Comparison of ENCODE assay signal across 9 cellular contexts in genomic region chr5:157541452-157542118, GRCh38. TPM values are rescaled to one million over a fixed set of nuclear protein-coding genes. Genes with fewer than 3 reads are reported as not detected.
A peak's percentile ranks its signal among the peaks of the same experiment; 100 is the strongest.
DNase-seq lines count a peak whose midpoint lies in the region; ATAC-seq, FAIRE-seq and TF ChIP-seq lines count a peak whose summit lies in the region.
"Had no signal": no experiment of that assay in that cellular context is flagged by ENCODE, and none has a peak within 500 bp of the region (broad histone marks: within the 10 kb centered on the region; RNA-seq: fewer than 3 reads in every experiment).

No MANE protein-coding gene starts in this region.

- H3K27me3 ChIP-seq in upper lobe of right lung (no peaks in the 10 kb centered on the region), body of pancreas (no peaks in the 10 kb centered on the region)

- H3K36me3 Mint-ChIP-seq in activated naive CD8-positive, alpha-beta T cell: no peaks in the 10 kb centered on the region
- H3K36me3 Mint-ChIP-seq in activated naive CD8-positive, alpha-beta T cell treated with anti-CD3 and anti-CD28 coated beads for 36 hours: no peaks in the 10 kb centered on the region

- H3K27ac ChIP-seq in kidney (ENCODE audit: low read depth in 2 of 2, low read length in 2 of 2): peak overlapping the region; percentile 10 to 59
- peak overlapping the region; percentile 49 for H3K27ac ChIP-seq in upper lobe of right lung
- peak overlapping the region in 1 of 4 donors; percentile 1 for H3K27ac ChIP-seq in body of pancreas

- no peak for DNase-seq in activated naive CD8-positive, alpha-beta T cell treated with anti-CD3 and anti-CD28 coated beads for 36 hours
- peak; percentile 20 for DNase-seq in T-helper 22 cell (ENCODE audit: low read depth)
- no peak for DNase-seq in kidney
- no peak for DNase-seq in upper lobe of right lung
- DNase-seq in body of pancreas: no peak
- DNase-seq in SIG-M5 (lab: John Stamatoyannopoulos, UW): no peak
- DNase-seq in stimulated activated CD4-positive, alpha-beta T cell treated with anti-CD3 and anti-CD28 coated beads, Interleukin-2, amount 100 ng/mL, for 48 hours: no peak
- DNase-seq: PC-3 had no signal

- no peaks in the 10 kb centered on the region for H3K36me3 ChIP-seq in kidney (ENCODE audit: control insufficient read depth in 1 of 2, insufficient read depth in 2 of 2, low read length in 2 of 2)
- H3K36me3 ChIP-seq in upper lobe of right lung: no peaks in the 10 kb centered on the region
- H3K36me3 ChIP-seq in body of pancreas (replicated peaks in 1 of 2; ENCODE audit: insufficient read depth in 1 of 2, low read depth in 2 of 2): no peaks in the 10 kb centered on the region

- WGBS in body of pancreas, 2 donors: 71 to 73% methylated on average over 6 of the region's 6 CpGs

- H3K9me3 Mint-ChIP-seq in activated naive CD8-positive, alpha-beta T cell (ENCODE audit: low read depth): no peaks in the 10 kb centered on the region
- H3K9me3 Mint-ChIP-seq in activated naive CD8-positive, alpha-beta T cell treated with anti-CD3 and anti-CD28 coated beads for 36 hours: no peaks in the 10 kb centered on the region

- H3K9ac ChIP-seq in kidney (ENCODE audit: low read length in 2 of 2): no peak overlapping the region

- ATAC-seq in upper lobe of right lung (no peak), body of pancreas (no peak)
- ATAC-seq: PC-3 had no signal

- no peaks in the 10 kb centered on the region for H3K27me3 Mint-ChIP-seq in activated naive CD8-positive, alpha-beta T cell
- H3K27me3 Mint-ChIP-seq in activated naive CD8-positive, alpha-beta T cell treated with anti-CD3 and anti-CD28 coated beads for 36 hours: no peaks in the 10 kb centered on the region

- intact Hi-C loops in kidney (cut with DNase I): no loop called here
- intact Hi-C loops in upper lobe of right lung (cut with DNase I): no loop called here
- intact Hi-C loops in body of pancreas (cut with DNase I): no loop called here

- TF ChIP-seq CTCF in kidney (IDR thresholded peaks at IDR 0.05; ENCODE audit: borderline replicate concordance, extremely low read depth, insufficient read depth) (no peak), upper lobe of right lung (IDR thresholded peaks at IDR 0.05) (no peak), body of pancreas (IDR thresholded peaks at IDR 0.05) (no peak)

- peaks cover 36% of the 10 kb centered on the region for H3K4me1 Mint-ChIP-seq in activated naive CD8-positive, alpha-beta T cell (ENCODE audit: low read depth)
- H3K4me1 Mint-ChIP-seq in activated naive CD8-positive, alpha-beta T cell treated with anti-CD3 and anti-CD28 coated beads for 36 hours: peaks cover 23% of the 10 kb centered on the region

- H3K4me1 ChIP-seq in kidney (ENCODE audit: control insufficient read depth in 1 of 2, insufficient read depth in 1 of 2, low read depth in 1 of 2, low read length in 2 of 2): peaks cover 7 to 16% of the 10 kb centered on the region in 2 donors
- H3K4me1 ChIP-seq in upper lobe of right lung: peaks cover 42% of the 10 kb centered on the region
- H3K4me1 ChIP-seq in body of pancreas: no peaks in the 10 kb centered on the region

- peak overlapping the region; percentile 69 for H3K4me3 Mint-ChIP-seq in activated naive CD8-positive, alpha-beta T cell
- H3K4me3 Mint-ChIP-seq in activated naive CD8-positive, alpha-beta T cell treated with anti-CD3 and anti-CD28 coated beads for 36 hours: no peak overlapping the region

- TF ChIP-seq POLR2A in body of pancreas (IDR thresholded peaks at IDR 0.05): no peak

- H3K27ac Mint-ChIP-seq in activated naive CD8-positive, alpha-beta T cell: peak overlapping the region; percentile 85
- no peak overlapping the region for H3K27ac Mint-ChIP-seq in activated naive CD8-positive, alpha-beta T cell treated with anti-CD3 and anti-CD28 coated beads for 36 hours

- H3K4me3 ChIP-seq in kidney (ENCODE audit: low read length in 2 of 2) (no peak overlapping the region), upper lobe of right lung (peak overlapping the region; percentile 8), body of pancreas (no peak overlapping the region)

- no peak for FAIRE-seq in kidney (lab: Jason Lieb, UNC)

- no peaks in the 10 kb centered on the region for H3K9me3 ChIP-seq in kidney (ENCODE audit: control insufficient read depth in 1 of 2, low read length in 2 of 2)
- H3K9me3 ChIP-seq in upper lobe of right lung: no peaks in the 10 kb centered on the region
- H3K9me3 ChIP-seq in body of pancreas: no peaks in the 10 kb centered on the region

RNA-seq across cellular contexts. Expression of gene ADAM19, which starts 34.0 kb away (rescaled TPM):
- total RNA-seq in activated naive CD8-positive, alpha-beta T cell treated with anti-CD3 and anti-CD28 coated beads for 36 hours: 1 to 10 TPM; 2.8 to 3.5 TPM
- total RNA-seq in kidney: 9.2 TPM
- polyA plus RNA-seq in kidney (ENCODE audit: insufficient read depth, low read depth, low replicate concordance): 0.88 TPM
- total RNA-seq in upper lobe of right lung: 10.6 TPM
- total RNA-seq in body of pancreas: 1 to 10 TPM; 1.3 to 1.6 TPM
